Comparison of ENCODE assay signal across 1 cellular context in the genomic region with DNA sequence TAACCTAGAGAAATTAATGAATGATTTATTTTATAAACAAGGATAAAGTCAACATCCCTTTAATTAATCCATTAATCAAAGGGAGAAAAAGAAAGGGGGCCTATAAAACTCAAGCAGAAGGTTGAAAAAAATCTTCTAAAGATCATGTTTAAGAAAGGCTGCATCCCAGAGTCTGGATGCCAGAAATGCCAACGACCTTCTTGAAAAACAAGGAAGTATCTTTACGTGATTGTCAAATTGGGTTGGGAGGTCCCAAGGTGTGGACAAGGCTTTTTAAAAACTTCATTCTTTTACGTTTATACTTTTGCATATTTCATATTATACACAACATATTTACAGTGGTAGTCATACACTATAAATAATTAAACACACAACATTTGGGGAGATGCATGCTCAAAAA.
TF ChIP-seq lines count a peak whose summit lies in the region.

No MANE protein-coding gene starts in this region.

TF ChIP-seq in GM12878, 131 proteins besides CTCF, POLR2A, EP300 and RAD21:
- TF ChIP-seq CHD4 (IDR thresholded peaks at IDR 0.05), result no peak
- no peak for TF ChIP-seq MYB (IDR thresholded peaks at IDR 0.05; ENCODE audit: borderline replicate concordance, low read depth, low read length)
- TF ChIP-seq, protein P1, sequence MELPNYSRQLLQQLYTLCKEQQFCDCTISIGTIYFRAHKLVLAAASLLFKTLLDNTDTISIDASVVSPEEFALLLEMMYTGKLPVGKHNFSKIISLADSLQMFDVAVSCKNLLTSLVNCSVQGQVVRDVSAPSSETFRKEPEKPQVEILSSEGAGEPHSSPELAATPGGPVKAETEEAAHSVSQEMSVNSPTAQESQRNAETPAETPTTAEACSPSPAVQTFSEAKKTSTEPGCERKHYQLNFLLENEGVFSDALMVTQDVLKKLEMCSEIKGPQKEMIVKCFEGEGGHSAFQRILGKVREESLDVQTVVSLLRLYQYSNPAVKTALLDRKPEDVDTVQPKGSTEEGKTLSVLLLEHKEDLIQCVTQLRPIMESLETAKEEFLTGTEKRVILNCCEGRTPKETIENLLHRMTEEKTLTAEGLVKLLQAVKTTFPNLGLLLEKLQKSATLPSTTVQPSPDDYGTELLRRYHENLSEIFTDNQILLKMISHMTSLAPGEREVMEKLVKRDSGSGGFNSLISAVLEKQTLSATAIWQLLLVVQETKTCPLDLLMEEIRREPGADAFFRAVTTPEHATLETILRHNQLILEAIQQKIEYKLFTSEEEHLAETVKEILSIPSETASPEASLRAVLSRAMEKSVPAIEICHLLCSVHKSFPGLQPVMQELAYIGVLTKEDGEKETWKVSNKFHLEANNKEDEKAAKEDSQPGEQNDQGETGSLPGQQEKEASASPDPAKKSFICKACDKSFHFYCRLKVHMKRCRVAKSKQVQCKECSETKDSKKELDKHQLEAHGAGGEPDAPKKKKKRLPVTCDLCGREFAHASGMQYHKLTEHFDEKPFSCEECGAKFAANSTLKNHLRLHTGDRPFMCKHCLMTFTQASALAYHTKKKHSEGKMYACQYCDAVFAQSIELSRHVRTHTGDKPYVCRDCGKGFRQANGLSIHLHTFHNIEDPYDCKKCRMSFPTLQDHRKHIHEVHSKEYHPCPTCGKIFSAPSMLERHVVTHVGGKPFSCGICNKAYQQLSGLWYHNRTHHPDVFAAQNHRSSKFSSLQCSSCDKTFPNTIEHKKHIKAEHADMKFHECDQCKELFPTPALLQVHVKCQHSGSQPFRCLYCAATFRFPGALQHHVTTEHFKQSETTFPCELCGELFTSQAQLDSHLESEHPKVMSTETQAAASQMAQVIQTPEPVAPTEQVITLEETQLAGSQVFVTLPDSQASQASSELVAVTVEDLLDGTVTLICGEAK (IDR thresholded peaks at IDR 0.05; ENCODE audit: borderline replicate concordance), result no peak
- TF ChIP-seq SMC3 (IDR thresholded peaks at IDR 0.05; ENCODE audit: borderline replicate concordance, low read length), result no peak
- no peak for TF ChIP-seq SREBF2 (IDR thresholded peaks at IDR 0.05; ENCODE audit: low read length)
- no peak for TF ChIP-seq EGR1 (IDR thresholded peaks at IDR 0.05; ENCODE audit: borderline replicate concordance in 1 of 2, low read depth in 2 of 2, low read length in 2 of 2)
- TF ChIP-seq TCF3 (IDR thresholded peaks at IDR 0.05; ENCODE audit: borderline replicate concordance, insufficient read depth, low read depth, low read length), result no peak
- no peak for TF ChIP-seq BACH1 (IDR thresholded peaks at IDR 0.05; ENCODE audit: borderline replicate concordance)
- TF ChIP-seq CREM (IDR thresholded peaks at IDR 0.05; ENCODE audit: low read depth), result no peak
- no peak for TF ChIP-seq RFX5 (IDR thresholded peaks at IDR 0.05; ENCODE audit: low read depth, low read length)
- TF ChIP-seq NRF1 (conservative IDR thresholded peaks at IDR 0.05; ENCODE audit: low read depth, low read length), result no peak
- no peak for TF ChIP-seq RELA (IDR thresholded peaks at IDR 0.05; ENCODE audit: borderline replicate concordance, partially characterized antibody)
- no peak for TF ChIP-seq POLR2AphosphoS5 (IDR thresholded peaks at IDR 0.05; ENCODE audit: low read length)
- TF ChIP-seq ZBED1 (IDR thresholded peaks at IDR 0.05; ENCODE audit: borderline replicate concordance), result no peak
- TF ChIP-seq SPI1 (IDR thresholded peaks at IDR 0.05; ENCODE audit: borderline replicate concordance, insufficient read depth, low read depth, low read length), result no peak
- TF ChIP-seq NFIC (IDR thresholded peaks at IDR 0.05; ENCODE audit: low read depth, low read length), result no peak
- TF ChIP-seq, protein P2, sequence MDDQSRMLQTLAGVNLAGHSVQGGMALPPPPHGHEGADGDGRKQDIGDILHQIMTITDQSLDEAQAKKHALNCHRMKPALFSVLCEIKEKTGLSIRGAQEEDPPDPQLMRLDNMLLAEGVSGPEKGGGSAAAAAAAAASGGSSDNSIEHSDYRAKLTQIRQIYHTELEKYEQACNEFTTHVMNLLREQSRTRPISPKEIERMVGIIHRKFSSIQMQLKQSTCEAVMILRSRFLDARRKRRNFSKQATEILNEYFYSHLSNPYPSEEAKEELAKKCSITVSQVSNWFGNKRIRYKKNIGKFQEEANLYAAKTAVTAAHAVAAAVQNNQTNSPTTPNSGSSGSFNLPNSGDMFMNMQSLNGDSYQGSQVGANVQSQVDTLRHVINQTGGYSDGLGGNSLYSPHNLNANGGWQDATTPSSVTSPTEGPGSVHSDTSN (IDR thresholded peaks at IDR 0.05; ENCODE audit: insufficient replicate concordance, low read depth, low read length), result no peak
